Comparison of ENCODE assay signal across 1 cellular context in genomic region chr15:77621847-77622211, GRCh38.
TF ChIP-seq lines count a peak whose summit lies in the region.

No MANE protein-coding gene starts in this region.

TF ChIP-seq in GM23338, 12 proteins besides CTCF, POLR2A, EP300 and RAD21 (continued from another document):
- TF ChIP-seq ZNF462 (CRISPR knock-in tag; IDR thresholded peaks at IDR 0.05) (no peak), ZNF114 (CRISPR knock-in tag; IDR thresholded peaks at IDR 0.05) (no peak)
